Comparison of ENCODE assay signal across 7 cellular contexts in genomic region chr2:96063074-96063899, GRCh38. TPM values are rescaled to one million over a fixed set of nuclear protein-coding genes. Genes with fewer than 3 reads are reported as not detected.
DNase-seq lines count a peak whose midpoint lies in the region; FAIRE-seq and TF ChIP-seq lines count a peak whose summit lies in the region.
"Not testable (repeated sequence)": the region's sequence is repeated elsewhere in the genome, so short reads cannot be mapped to it uniquely, and the experiment has no call there.

No MANE protein-coding gene starts in this region.

- H3K4me3 ChIP-seq in LNCaP clone FGC (ENCODE audit: low read depth, low read length); bronchial epithelial cell (ENCODE audit: low read depth, low read length); skeletal muscle satellite cell (ENCODE audit: low read length): not testable (repeated sequence)

- not testable (repeated sequence) for H3K27me3 ChIP-seq in bronchial epithelial cell (ENCODE audit: control insufficient read depth, insufficient read depth, low read length); skeletal muscle satellite cell (ENCODE audit: control insufficient read depth, insufficient read depth, low read length)

- H3K36me3 ChIP-seq in bronchial epithelial cell (ENCODE audit: control insufficient read depth, insufficient read depth, low read length); skeletal muscle satellite cell (ENCODE audit: insufficient read depth, low read length): not testable (repeated sequence)

- TF ChIP-seq CTCF in LNCaP clone FGC (IDR thresholded peaks at IDR 0.05; ENCODE audit: control insufficient read depth, extremely low read depth, insufficient read depth), result 0 out of 2 replicates have a peak, but pooled peaks have one; percentile 17
- TF ChIP-seq CTCF in bronchial epithelial cell (IDR thresholded peaks at IDR 0.05; ENCODE audit: insufficient read depth, low read length, severe bottlenecking), result peak; percentile 16

- H3K9me3 ChIP-seq in skeletal muscle satellite cell (replicated peaks; ENCODE audit: low read length), result not testable (repeated sequence)

- not testable (repeated sequence) for FAIRE-seq in bronchial epithelial cell (lab: Jason Lieb, UNC)

- H3K9ac ChIP-seq in skeletal muscle satellite cell (ENCODE audit: low read depth, low read length), result not testable (repeated sequence)

- H3K4me1 ChIP-seq in skeletal muscle satellite cell (ENCODE audit: control insufficient read depth, insufficient read depth, low read length), result not testable (repeated sequence)

- peak overlapping the region; percentile 63 for H3K4me2 ChIP-seq in skeletal muscle satellite cell (ENCODE audit: low read length)

- DNase-seq in GM04504 (ENCODE audit: low read depth) (peak; percentile 62), bronchial epithelial cell (ENCODE audit: low read depth) (peak; percentile 63), globus pallidus (ENCODE audit: low spot score) (peak; percentile 86), lung microvascular endothelial cell (ENCODE audit: low read depth in 2 of 2) (peak; percentile 17 to 40)
- not testable (repeated sequence) for DNase-seq in LNCaP clone FGC (ENCODE audit: low read depth)
- DNase-seq in activated CD4-positive, alpha-beta T cell treated with anti-CD3 and anti-CD28 coated beads, Interleukin-2, amount 50 U/mL, for 48 hours, result peak; percentile 25 to 29

RNA-seq across cellular contexts. Expression of gene GPAT2, which starts 28.6 kb away (rescaled TPM):
- total RNA-seq in bronchial epithelial cell (0.26 and 0.79 TPM in 2 replicates), lung microvascular endothelial cell (4.6 TPM in 1 of 2 replicates, not detected in the other)
- total RNA-seq in skeletal muscle satellite cell (2012; rRNA removed), result 10.6 and 21.4 TPM in 2 replicates

RNA-seq across cellular contexts. Expression of gene ADRA2B, which starts 53.1 kb away (rescaled TPM):
- not detected in 2 replicates for total RNA-seq in bronchial epithelial cell
- total RNA-seq in lung microvascular endothelial cell, result 0.22 TPM in 1 of 2 replicates, not detected in the other
- not detected in 2 replicates for total RNA-seq in skeletal muscle satellite cell (2012; rRNA removed)
